Comparison of ENCODE assay signal across 1 cellular context in the genomic region with DNA sequence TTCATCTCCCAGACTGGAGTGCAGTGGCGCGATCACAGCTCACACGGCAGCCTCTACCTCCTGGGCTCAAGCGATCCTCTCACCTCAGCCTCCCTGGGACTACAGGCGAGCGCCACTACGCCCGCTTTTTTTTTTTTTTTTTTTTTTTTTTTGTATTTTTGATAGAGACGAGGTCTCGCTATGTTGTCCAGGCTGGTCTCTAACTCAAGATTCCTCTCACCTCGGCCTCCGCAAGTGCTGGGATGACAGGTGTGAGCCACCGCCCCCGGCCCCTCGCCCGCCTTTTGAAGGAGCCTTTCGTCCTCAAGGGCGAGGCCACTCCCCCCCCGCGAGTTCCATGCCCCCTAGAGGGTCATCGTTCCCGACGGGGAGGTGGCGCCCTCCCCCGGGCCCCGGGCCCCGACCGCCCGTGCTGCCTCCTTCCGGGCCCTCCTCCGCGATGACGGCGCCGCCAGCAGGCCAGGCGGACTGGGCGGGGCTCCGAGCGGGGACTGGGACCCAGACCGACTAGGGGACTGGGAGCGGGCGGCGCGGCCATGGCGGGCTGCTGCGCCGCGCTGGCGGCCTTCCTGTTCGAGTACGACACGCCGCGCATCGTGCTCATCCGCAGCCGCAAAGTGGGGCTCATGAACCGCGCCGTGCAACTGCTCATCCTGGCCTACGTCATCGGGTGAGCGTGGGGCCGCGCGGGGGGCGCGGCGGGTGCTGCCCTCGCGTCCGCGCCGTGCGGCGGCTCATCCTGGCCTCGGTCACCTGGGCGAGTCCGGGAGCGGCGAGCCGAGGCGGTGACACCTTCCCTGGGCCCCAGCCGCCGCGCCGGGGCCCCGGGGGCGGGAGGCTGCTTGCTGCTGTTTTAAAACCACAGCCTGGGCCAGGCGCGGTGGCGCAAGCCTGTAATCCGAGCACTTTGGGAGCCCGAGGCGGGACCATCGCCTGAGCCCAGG.
TF ChIP-seq lines count a peak whose summit lies in the region.

P2RX4 (plus strand) TSS at position 501 of the 944 bp plus-strand sequence; CDS start at position 537, 36 bp downstream.

TF ChIP-seq in HepG2, 621 proteins besides CTCF, POLR2A, EP300 and RAD21 (continued from another document and continues in another):
- TF ChIP-seq ZNF646 (CRISPR knock-in tag; IDR thresholded peaks at IDR 0.05) (no peak), GLI4 (CRISPR knock-in tag; IDR thresholded peaks at IDR 0.05; ENCODE audit: borderline replicate concordance) (peak; percentile 48; the same call in 1 of the 2 replicates), ZNF562 (CRISPR knock-in tag; IDR thresholded peaks at IDR 0.05; ENCODE audit: borderline replicate concordance) (no peak), SAFB2 (CRISPR knock-in tag; IDR thresholded peaks at IDR 0.05; ENCODE audit: borderline replicate concordance, low read depth) (peak; percentile 81; the same call in 1 of the 2 replicates), PPARG (CRISPR knock-in tag; conservative IDR thresholded peaks at IDR 0.05) (no peak), SMARCE1 (IDR thresholded peaks at IDR 0.05; ENCODE audit: borderline replicate concordance) (no peak), HIVEP1 (CRISPR knock-in tag; IDR thresholded peaks at IDR 0.05) (peak; percentile 16; the same call in 1 of the 2 replicates), ZNF660 (CRISPR knock-in tag; IDR thresholded peaks at IDR 0.05; ENCODE audit: borderline replicate concordance, low read depth) (no peak), PBX3 (CRISPR knock-in tag; IDR thresholded peaks at IDR 0.05; ENCODE audit: borderline replicate concordance) (peak; percentile 80; the same call in 1 of the 2 replicates), TBL1XR1 (IDR thresholded peaks at IDR 0.05; ENCODE audit: borderline replicate concordance, low read length, partially characterized antibody) (no peak), ELF1 (CRISPR knock-in tag; IDR thresholded peaks at IDR 0.05) (peak; percentile 69), SNRNP70 (IDR thresholded peaks at IDR 0.05; ENCODE audit: low read depth, low read length) (no peak), TRAFD1 (CRISPR knock-in tag; IDR thresholded peaks at IDR 0.05; ENCODE audit: borderline replicate concordance) (no peak), CENPBD1 (CRISPR knock-in tag; IDR thresholded peaks at IDR 0.05; ENCODE audit: borderline replicate concordance, low read depth) (no peak), ZNF841 (CRISPR knock-in tag; IDR thresholded peaks at IDR 0.05; ENCODE audit: borderline replicate concordance) (no peak), MIER3 (CRISPR knock-in tag; IDR thresholded peaks at IDR 0.05; ENCODE audit: borderline replicate concordance) (peak; percentile 26; the same call in 1 of the 2 replicates), DRAP1 (CRISPR knock-in tag; IDR thresholded peaks at IDR 0.05) (peak; percentile 34; the same call in 1 of the 2 replicates), U2AF2 (IDR thresholded peaks at IDR 0.05; ENCODE audit: low read depth, low read length) (no peak), ARID2 (CRISPR knock-in tag; IDR thresholded peaks at IDR 0.05; ENCODE audit: borderline replicate concordance) (no peak), NFE2L2 (IDR thresholded peaks at IDR 0.05; ENCODE audit: low read length) (no peak), ZNF598 (CRISPR knock-in tag; IDR thresholded peaks at IDR 0.05; ENCODE audit: borderline replicate concordance) (no peak), NAIF1 (CRISPR knock-in tag; IDR thresholded peaks at IDR 0.05; ENCODE audit: borderline replicate concordance) (peak; percentile 58; the same call in 1 of the 2 replicates), RXRA (CRISPR knock-in tag; IDR thresholded peaks at IDR 0.05) (peak; percentile 45), ELF3 (CRISPR knock-in tag; IDR thresholded peaks at IDR 0.05) (peak; percentile 71), ATF1 (CRISPR knock-in tag; IDR thresholded peaks at IDR 0.05) (no peak), GPBP1L1 (CRISPR knock-in tag; IDR thresholded peaks at IDR 0.05) (no peak), TEAD3 (CRISPR knock-in tag; optimal IDR thresholded peaks at IDR 0.05; ENCODE audit: borderline replicate concordance) (no peak), HMGXB4 (CRISPR knock-in tag; IDR thresholded peaks at IDR 0.05; ENCODE audit: borderline replicate concordance in 1 of 2, low read depth in 1 of 2) (peak; percentile 93 to 94), PAXIP1 (CRISPR knock-in tag; conservative IDR thresholded peaks at IDR 0.05) (no peak)
- TF ChIP-seq, protein P1, sequence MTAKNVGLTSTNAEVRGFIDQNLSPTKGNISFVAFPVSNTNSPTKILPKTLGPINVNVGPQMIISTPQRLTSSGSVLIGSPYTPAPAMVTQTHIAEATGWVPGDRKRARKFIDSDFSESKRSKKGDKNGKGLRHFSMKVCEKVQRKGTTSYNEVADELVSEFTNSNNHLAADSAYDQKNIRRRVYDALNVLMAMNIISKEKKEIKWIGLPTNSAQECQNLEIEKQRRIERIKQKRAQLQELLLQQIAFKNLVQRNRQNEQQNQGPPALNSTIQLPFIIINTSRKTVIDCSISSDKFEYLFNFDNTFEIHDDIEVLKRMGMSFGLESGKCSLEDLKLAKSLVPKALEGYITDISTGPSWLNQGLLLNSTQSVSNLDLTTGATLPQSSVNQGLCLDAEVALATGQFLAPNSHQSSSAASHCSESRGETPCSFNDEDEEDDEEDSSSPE (CRISPR knock-in tag; IDR thresholded peaks at IDR 0.05) = peak; percentile 40
- TF ChIP-seq, protein P2, sequence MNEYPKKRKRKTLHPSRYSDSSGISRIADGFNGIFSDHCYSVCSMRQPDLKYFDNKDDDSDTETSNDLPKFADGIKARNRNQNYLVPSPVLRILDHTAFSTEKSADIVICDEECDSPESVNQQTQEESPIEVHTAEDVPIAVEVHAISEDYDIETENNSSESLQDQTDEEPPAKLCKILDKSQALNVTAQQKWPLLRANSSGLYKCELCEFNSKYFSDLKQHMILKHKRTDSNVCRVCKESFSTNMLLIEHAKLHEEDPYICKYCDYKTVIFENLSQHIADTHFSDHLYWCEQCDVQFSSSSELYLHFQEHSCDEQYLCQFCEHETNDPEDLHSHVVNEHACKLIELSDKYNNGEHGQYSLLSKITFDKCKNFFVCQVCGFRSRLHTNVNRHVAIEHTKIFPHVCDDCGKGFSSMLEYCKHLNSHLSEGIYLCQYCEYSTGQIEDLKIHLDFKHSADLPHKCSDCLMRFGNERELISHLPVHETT (CRISPR knock-in tag; conservative IDR thresholded peaks at IDR 0.05) = peak; percentile 67; the same call in 1 of the 2 replicates
